22 cellular contexts compared by ENCODE assay signal in genomic region chr9:86783884-86784283, GRCh38.
DNase-seq lines count a peak whose midpoint lies in the region; ATAC-seq, FAIRE-seq and TF ChIP-seq lines count a peak whose summit lies in the region.
"Had no signal": no experiment of that assay in that cellular context is flagged by ENCODE, and none has a peak within 500 bp of the region (broad histone marks: within the 10 kb centered on the region; RNA-seq: fewer than 3 reads in every experiment).

No MANE protein-coding gene starts in this region.

- FAIRE-seq in astrocyte (lab: Jason Lieb, UNC): no peak

- H4K20me1 ChIP-seq in astrocyte (ENCODE audit: insufficient read depth, low read length): no peaks in the 10 kb centered on the region

- H3K36me3 Mint-ChIP-seq in astrocyte (ENCODE audit: low read depth, unreplicated experiment) (no peaks in the 10 kb centered on the region), CD14-positive monocyte (no peaks in the 10 kb centered on the region)
- H3K36me3 Mint-ChIP-seq in activated naive CD8-positive, alpha-beta T cell treated with anti-CD3 and anti-CD28 coated beads for 36 hours: no peaks in the 10 kb centered on the region

- no peak overlapping the region for H3K27ac Mint-ChIP-seq in astrocyte (ENCODE audit: unreplicated experiment)
- H3K27ac Mint-ChIP-seq in CD14-positive monocyte: peak overlapping the region in 3 of 7 donors; percentile 16 to 56 (median 28)
- no peak overlapping the region for H3K27ac Mint-ChIP-seq in activated naive CD8-positive, alpha-beta T cell treated with anti-CD3 and anti-CD28 coated beads for 36 hours

- CTCF ChIA-PET in AG04450 (lab: Charles Lee): interaction anchor here (1.4 kb wide), 1 partner anchor 164 kb away, joined by 4 read pairs; no protein-coding TSS in a partner anchor

- no peak overlapping the region for H3K4me3 Mint-ChIP-seq in astrocyte (ENCODE audit: unreplicated experiment)
- H3K4me3 Mint-ChIP-seq in CD14-positive monocyte: no peak overlapping the region
- H3K4me3 Mint-ChIP-seq in activated naive CD8-positive, alpha-beta T cell treated with anti-CD3 and anti-CD28 coated beads for 36 hours: no peak overlapping the region

- no peak overlapping the region for H3K4me2 ChIP-seq in astrocyte (ENCODE audit: low read length)

- H3K9me3 ChIP-seq in AG04450 (ENCODE audit: control insufficient read depth, insufficient read depth, low read length): no peaks in the 10 kb centered on the region
- no peaks in the 10 kb centered on the region for H3K9me3 ChIP-seq in astrocyte (ENCODE audit: insufficient read depth, low read depth, low read length)
- H3K9me3 ChIP-seq: body of pancreas, neutrophil, sigmoid colon, vagina had no signal

- no peak overlapping the region for H3K4me3 ChIP-seq in AG04450 (ENCODE audit: low read depth, low read length)
- no peak overlapping the region for H3K4me3 ChIP-seq in astrocyte (ENCODE audit: insufficient read depth, low read depth, low read length)
- no peak overlapping the region for H3K4me3 ChIP-seq in fibroblast of the aortic adventitia (ENCODE audit: low read depth, low read length)
- H3K4me3 ChIP-seq: body of pancreas, sigmoid colon, SK-N-MC, vagina had no signal

- H3K79me2 ChIP-seq in astrocyte (ENCODE audit: insufficient read depth, low read length): no peaks in the 10 kb centered on the region

- DNase-seq in AG04450 (ENCODE audit: low read depth, low spot score): peak; percentile 39
- peak; percentile 47 for DNase-seq in HCEC 1CT
- DNase-seq in astrocyte (ENCODE audit: low read depth): peak; percentile 36
- peak; percentile 89 for DNase-seq in fibroblast of the aortic adventitia (ENCODE audit: low read depth)
- no peak for DNase-seq in NCI-H187 (lab: John Stamatoyannopoulos, UW)
- no peak for DNase-seq in CD14-positive monocyte (ENCODE audit: low spot score)
- no peak for DNase-seq in activated naive CD8-positive, alpha-beta T cell treated with anti-CD3 and anti-CD28 coated beads for 36 hours
- DNase-seq: ACHN; activated CD4-positive, alpha-beta T cell treated with anti-CD3 and anti-CD28 coated beads for 4 hours; activated naive CD4-positive, alpha-beta T cell; body of pancreas; foreskin keratinocyte; GOT3; NCI-H2171; NCI-H82; sigmoid colon; stimulated activated CD4-positive, alpha-beta T cell treated with anti-CD3 and anti-CD28 coated beads, Interleukin-2, amount 100 ng/mL, for 48 hours had no signal

- H3K9ac ChIP-seq in astrocyte (ENCODE audit: low read length): no peak overlapping the region

- no peaks in the 10 kb centered on the region for H3K36me3 ChIP-seq in astrocyte (ENCODE audit: insufficient read depth, low read length)
- H3K36me3 ChIP-seq: neutrophil, sigmoid colon, vagina had no signal

- intact Hi-C loops in CD14-positive monocyte (cut with micrococcal nuclease): no loop called here

- no peak for TF ChIP-seq CTCF in AG04450 (IDR thresholded peaks at IDR 0.05; ENCODE audit: low read depth, low read length)
- no peak for TF ChIP-seq CTCF in astrocyte (IDR thresholded peaks at IDR 0.05; ENCODE audit: insufficient read depth, low read depth, low read length)
- no peak for TF ChIP-seq CTCF in fibroblast of the aortic adventitia (IDR thresholded peaks at IDR 0.05; ENCODE audit: insufficient read depth, low read length)
- TF ChIP-seq CTCF in CD14-positive monocyte (IDR thresholded peaks at IDR 0.05): no peak

- peaks cover 4% of the 10 kb centered on the region for H3K27me3 Mint-ChIP-seq in astrocyte (ENCODE audit: low read depth, unreplicated experiment)
- peaks cover 8 to 10% (median 10%) of the 10 kb centered on the region in 3 donors for H3K27me3 Mint-ChIP-seq in CD14-positive monocyte (ENCODE audit: low read depth in 3 of 3)
- no peaks in the 10 kb centered on the region for H3K27me3 Mint-ChIP-seq in activated naive CD8-positive, alpha-beta T cell treated with anti-CD3 and anti-CD28 coated beads for 36 hours

- POLR2A ChIA-PET in AG04450 (lab: Yijun Ruan, JAX): interaction anchor here (1.0 kb wide), 1 partner anchor 10 kb away, joined by 4 read pairs; no protein-coding TSS in a partner anchor

- peaks cover 3% of the 10 kb centered on the region for H3K4me1 Mint-ChIP-seq in astrocyte (ENCODE audit: low read depth, unreplicated experiment)
- peaks cover 11% of the 10 kb centered on the region for H3K4me1 Mint-ChIP-seq in CD14-positive monocyte
- H3K4me1 Mint-ChIP-seq in activated naive CD8-positive, alpha-beta T cell treated with anti-CD3 and anti-CD28 coated beads for 36 hours: no peaks in the 10 kb centered on the region

- H3K27me3 ChIP-seq in AG04450 (ENCODE audit: control insufficient read depth, insufficient read depth, low read length): peaks cover 2% of the 10 kb centered on the region
- H3K27me3 ChIP-seq in astrocyte (ENCODE audit: insufficient read depth, low read length): peaks cover 2% of the 10 kb centered on the region
- H3K27me3 ChIP-seq: body of pancreas, foreskin keratinocyte, neutrophil, sigmoid colon, vagina had no signal

- H3K9me3 Mint-ChIP-seq in astrocyte (ENCODE audit: unreplicated experiment) (peaks cover 6% of the 10 kb centered on the region), CD14-positive monocyte (peaks cover 0 to 6% (median 1%) of the 10 kb centered on the region in 7 donors)
- no peaks in the 10 kb centered on the region for H3K9me3 Mint-ChIP-seq in activated naive CD8-positive, alpha-beta T cell treated with anti-CD3 and anti-CD28 coated beads for 36 hours

- H3K27ac ChIP-seq in AG04450 (ENCODE audit: low read depth, low read length) (no peak overlapping the region), astrocyte (ENCODE audit: low read depth, low read length) (no peak overlapping the region)
- H3K27ac ChIP-seq: body of pancreas, foreskin keratinocyte, HL-60, neutrophil, sigmoid colon, SK-N-MC, vagina had no signal

- no peaks in the 10 kb centered on the region for H3K4me1 ChIP-seq in astrocyte (ENCODE audit: insufficient read depth, low read length)
- H3K4me1 ChIP-seq: body of pancreas, foreskin keratinocyte, vagina had no signal

- no peak overlapping the region for H2AFZ ChIP-seq in astrocyte (ENCODE audit: low read depth, low read length)

- no peak for ATAC-seq in HG02852 (IDR thresholded peaks at IDR 0.05; ENCODE audit: unreplicated experiment)
- ATAC-seq: body of pancreas, foreskin keratinocyte had no signal

Comparison
In these comparisons a context has a peak if more than half of its experiments do, and no peak if none do; other contexts are left out.
1. DNase-seq: peak in AG04450 (single experiment), HCEC 1CT (single experiment), astrocyte (single experiment) and fibroblast of the aortic adventitia (single experiment); none in NCI-H187 (0 of 2), CD14-positive monocyte (single experiment) and activated naive CD8-positive, alpha-beta T cell treated with anti-CD3 and anti-CD28 coated beads for 36 hours (single experiment).